In genomic region chr22:45888221-45889092, GRCh38 we compare ENCODE assay signal across 17 cellular contexts.
"Had no signal": no experiment of that assay in that cellular context is flagged by ENCODE, and none has a peak within 500 bp of the region (broad histone marks: within the 10 kb centered on the region; RNA-seq: fewer than 3 reads in every experiment).

No MANE protein-coding gene starts in this region.

- H3K4me3 ChIP-seq: gastroesophageal sphincter, transverse colon had no signal

- DNase-seq: activated CD8-positive, alpha-beta T cell treated with anti-CD3 and anti-CD28 coated beads, Interleukin-2, amount 10 ng/mL, durations not matched to agents 7 days and 5 days; activated naive CD4-positive, alpha-beta T cell; activated naive CD8-positive, alpha-beta T cell treated with anti-CD3 and anti-CD28 coated beads, Interleukin-2, amount 50 U/mL, for 24 hours; caudate nucleus; cortex of kidney; effector memory CD4-positive, alpha-beta T cell; stimulated activated CD4-positive, alpha-beta T cell treated with anti-CD3 and anti-CD28 coated beads, Interleukin-2, amount 100 ng/mL, for 24 hours; stimulated activated naive CD4-positive, alpha-beta T cell; T-cell; T1000; transverse colon had no signal

- H3K36me3 ChIP-seq: gastroesophageal sphincter, transverse colon had no signal

- H3K4me1 ChIP-seq: gastroesophageal sphincter, transverse colon had no signal

- H3K9me3 Mint-ChIP-seq: activated naive CD8-positive, alpha-beta T cell treated with anti-CD3 and anti-CD28 coated beads, Interleukin-2, amount 50 U/mL, for 24 hours; activated T-helper 1 cell treated with anti-CD3 and anti-CD28 coated beads, Interleukin-12 subunit alpha, Interleukin-12 subunit beta, Interleukin-2, Interleukin-4 antibody, amounts not matched to agents 30 ng/mL and 10 ng/mL and 1 ng/mL, durations not matched to agents 14 hours and 24 hours and 36 hours; T-cell had no signal

- ATAC-seq: activated CD4-positive, alpha-beta T cell treated with anti-CD3 and anti-CD28 coated beads for 36 hours; activated CD8-positive, alpha-beta T cell treated with anti-CD3 and anti-CD28 coated beads, Interleukin-2, amount 10 ng/mL, durations not matched to agents 7 days and 5 days; activated naive CD8-positive, alpha-beta T cell treated with anti-CD3 and anti-CD28 coated beads, Interleukin-2, amount 50 U/mL, for 24 hours; gastroesophageal sphincter; left lobe of liver; sciatic nerve; T-cell had no signal

- H3K36me3 Mint-ChIP-seq: T-cell had no signal

- H3K9me3 ChIP-seq: gastroesophageal sphincter, transverse colon had no signal

- H3K4me1 Mint-ChIP-seq: activated CD4-positive, alpha-beta T cell treated with anti-CD3 and anti-CD28 coated beads for 36 hours; activated naive CD8-positive, alpha-beta T cell treated with anti-CD3 and anti-CD28 coated beads, Interleukin-2, amount 50 U/mL, for 24 hours; T-cell had no signal

- H3K4me3 Mint-ChIP-seq: activated CD4-positive, alpha-beta T cell treated with anti-CD3 and anti-CD28 coated beads for 36 hours; activated CD8-positive, alpha-beta T cell treated with anti-CD3 and anti-CD28 coated beads, Interleukin-2, amount 10 ng/mL, durations not matched to agents 7 days and 5 days; activated naive CD8-positive, alpha-beta T cell treated with anti-CD3 and anti-CD28 coated beads, Interleukin-2, amount 50 U/mL, for 24 hours; activated T-helper 1 cell treated with anti-CD3 and anti-CD28 coated beads, Interleukin-12 subunit alpha, Interleukin-12 subunit beta, Interleukin-2, Interleukin-4 antibody, amounts not matched to agents 30 ng/mL and 10 ng/mL and 1 ng/mL, durations not matched to agents 14 hours and 24 hours and 36 hours; T-cell had no signal

- H3K27ac Mint-ChIP-seq: activated CD4-positive, alpha-beta T cell treated with anti-CD3 and anti-CD28 coated beads for 36 hours; activated CD8-positive, alpha-beta T cell treated with anti-CD3 and anti-CD28 coated beads, Interleukin-2, amount 10 ng/mL, durations not matched to agents 7 days and 5 days; activated naive CD8-positive, alpha-beta T cell treated with anti-CD3 and anti-CD28 coated beads, Interleukin-2, amount 50 U/mL, for 24 hours; activated T-helper 1 cell treated with anti-CD3 and anti-CD28 coated beads, Interleukin-12 subunit alpha, Interleukin-12 subunit beta, Interleukin-2, Interleukin-4 antibody, amounts not matched to agents 30 ng/mL and 10 ng/mL and 1 ng/mL, durations not matched to agents 14 hours and 24 hours and 36 hours; progenitor cell of endocrine pancreas; T-cell had no signal

- H3K27ac ChIP-seq: gastroesophageal sphincter, transverse colon had no signal
